Comparison of ENCODE assay signal across 8 cellular contexts in the genomic region with DNA sequence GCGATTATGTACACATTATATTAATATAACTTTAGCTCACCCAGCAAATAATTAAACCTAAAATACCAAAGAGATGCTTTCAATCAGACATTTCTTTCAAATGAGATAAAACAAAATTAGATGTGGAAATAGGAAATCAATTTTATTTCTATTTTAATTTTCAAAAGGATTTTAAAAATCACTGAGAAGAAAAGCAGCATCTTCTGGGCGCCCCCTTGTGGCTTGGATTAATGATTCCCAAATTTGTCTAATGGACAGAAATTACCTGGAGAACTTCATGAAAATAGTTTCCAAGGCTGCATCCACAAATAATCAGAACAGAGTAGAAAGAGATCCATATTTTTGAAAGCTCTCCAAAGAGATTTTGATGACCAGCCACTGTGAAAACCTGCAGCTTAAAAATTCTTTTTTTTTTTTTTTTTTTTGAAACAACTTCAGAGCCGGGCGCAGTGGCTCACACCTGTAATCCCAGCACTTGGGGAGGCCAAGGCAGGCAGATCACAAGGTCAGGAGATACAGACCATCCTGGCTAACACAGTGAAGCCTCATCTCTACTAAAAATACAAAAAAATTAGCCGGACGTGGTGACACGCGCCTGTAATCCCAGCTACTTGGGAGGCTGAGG. TPM values are rescaled to one million over a fixed set of nuclear protein-coding genes. Genes with fewer than 3 reads are reported as not detected.
DNase-seq lines count a peak whose midpoint lies in the region; TF ChIP-seq lines count a peak whose summit lies in the region.

No MANE protein-coding gene starts in this region.

- DNase-seq in NCI-H1092 treated with DMSO at 0.1 percent for 48 hours (lab: John Stamatoyannopoulos, UW), result peak; percentile 15
- DNase-seq in NCI-H1092 (lab: John Stamatoyannopoulos, UW), result no peak
- peak; percentile 26 to 47 for DNase-seq in activated CD4-positive, alpha-beta T cell treated with anti-CD3 and anti-CD28 coated beads, Interleukin-2, amount 50 U/mL, for 4 hours
- DNase-seq in fibroblast of the aortic adventitia (ENCODE audit: low read depth), result peak; percentile 61
- DNase-seq in retina, result peak; percentile 32
- DNase-seq in SKM-1 treated with dmso at 0.1 percent for 144 hours (lab: John Stamatoyannopoulos, UW; ENCODE audit: unreplicated experiment), result no peak
- DNase-seq in NCI-H187 (lab: John Stamatoyannopoulos, UW), result no peak

- peak; percentile 79 for TF ChIP-seq CTCF in LNCAP (IDR thresholded peaks at IDR 0.05)
- peak; percentile 79 for TF ChIP-seq CTCF in fibroblast of the aortic adventitia (IDR thresholded peaks at IDR 0.05; ENCODE audit: insufficient read depth, low read length)

- H3K4me3 ChIP-seq in fibroblast of the aortic adventitia (ENCODE audit: low read depth, low read length), result no peak overlapping the region

RNA-seq across cellular contexts. Expression of a gene that starts 50.9 kb away (rescaled TPM):
- 20.4 and 27.3 TPM in 2 replicates for total RNA-seq in fibroblast of the aortic adventitia (ENCODE audit: low replicate concordance)

Comparison
In these comparisons a context has a peak if more than half of its experiments do, and no peak if none do; other contexts are left out.
1. DNase-seq: peak in NCI-H1092 treated with DMSO at 0.1 percent for 48 hours (single experiment), activated CD4-positive, alpha-beta T cell treated with anti-CD3 and anti-CD28 coated beads, Interleukin-2, amount 50 U/mL, for 4 hours (2 of 2), fibroblast of the aortic adventitia (single experiment) and retina (single experiment); none in NCI-H1092 (single experiment), SKM-1 treated with dmso at 0.1 percent for 144 hours (single experiment) and NCI-H187 (0 of 2).